In the genomic region with DNA sequence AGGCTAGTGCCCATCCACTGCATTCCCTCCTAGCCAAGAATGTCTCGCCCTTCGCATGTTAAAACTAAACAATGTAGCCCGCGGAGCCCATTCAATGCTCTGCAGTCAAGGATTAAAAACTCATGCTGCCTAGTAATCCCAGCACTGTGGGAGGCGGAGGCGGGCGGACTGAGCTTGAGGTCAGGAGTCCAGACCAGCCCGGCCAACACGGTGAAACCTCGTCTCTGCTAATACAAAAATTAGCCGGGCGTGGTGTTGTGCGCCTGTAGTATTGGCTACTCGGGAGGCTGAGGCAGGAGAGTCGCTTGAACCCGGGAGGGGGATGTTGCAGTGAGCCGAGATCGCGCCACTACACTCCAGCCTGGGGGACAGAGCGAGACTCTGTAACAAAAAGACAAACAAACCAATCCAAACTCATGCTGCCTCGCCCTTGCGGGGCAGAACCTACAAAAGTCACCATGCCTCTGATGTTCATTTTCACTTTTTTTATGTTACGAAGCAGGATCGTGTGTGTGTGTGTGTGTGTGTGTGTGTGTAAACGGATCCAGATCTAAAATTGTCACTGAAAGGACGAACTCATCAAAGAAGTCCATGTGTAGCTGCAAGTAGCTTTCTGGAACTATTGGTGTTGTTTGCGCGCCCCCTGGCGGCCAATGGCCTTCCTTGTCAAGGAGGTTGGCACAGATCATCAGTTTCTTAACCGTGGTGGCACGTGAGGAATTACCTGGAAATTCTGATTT, we compare ENCODE assay signal across 1 cellular context.
TF ChIP-seq lines count a peak whose summit lies in the region.

No MANE protein-coding gene starts in this region.

TF ChIP-seq in K562, 482 proteins besides CTCF, POLR2A, EP300 and RAD21 (continued from another document):
- no peak for TF ChIP-seq ZNF347 (CRISPR knock-in tag; IDR thresholded peaks at IDR 0.05; ENCODE audit: low read depth)
- no peak for TF ChIP-seq THAP12 (CRISPR knock-in tag; IDR thresholded peaks at IDR 0.05)
- no peak for TF ChIP-seq MITF (IDR thresholded peaks at IDR 0.05)
- no peak for TF ChIP-seq ZNF766 (CRISPR knock-in tag; conservative IDR thresholded peaks at IDR 0.05)
- TF ChIP-seq ZNF76 (CRISPR knock-in tag; IDR thresholded peaks at IDR 0.05; ENCODE audit: borderline replicate concordance) = no peak
- TF ChIP-seq, protein P1, sequence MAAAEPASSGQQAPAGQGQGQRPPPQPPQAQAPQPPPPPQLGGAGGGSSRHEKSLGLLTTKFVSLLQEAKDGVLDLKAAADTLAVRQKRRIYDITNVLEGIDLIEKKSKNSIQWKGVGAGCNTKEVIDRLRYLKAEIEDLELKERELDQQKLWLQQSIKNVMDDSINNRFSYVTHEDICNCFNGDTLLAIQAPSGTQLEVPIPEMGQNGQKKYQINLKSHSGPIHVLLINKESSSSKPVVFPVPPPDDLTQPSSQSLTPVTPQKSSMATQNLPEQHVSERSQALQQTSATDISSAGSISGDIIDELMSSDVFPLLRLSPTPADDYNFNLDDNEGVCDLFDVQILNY (CRISPR knock-in tag; IDR thresholded peaks at IDR 0.05) = peak; percentile 54; the same call in 1 of the 2 replicates
TF ChIP-seq in K562: peak in this region for 19.
